ENCODE assay signal across 10 cellular contexts in the genomic region with DNA sequence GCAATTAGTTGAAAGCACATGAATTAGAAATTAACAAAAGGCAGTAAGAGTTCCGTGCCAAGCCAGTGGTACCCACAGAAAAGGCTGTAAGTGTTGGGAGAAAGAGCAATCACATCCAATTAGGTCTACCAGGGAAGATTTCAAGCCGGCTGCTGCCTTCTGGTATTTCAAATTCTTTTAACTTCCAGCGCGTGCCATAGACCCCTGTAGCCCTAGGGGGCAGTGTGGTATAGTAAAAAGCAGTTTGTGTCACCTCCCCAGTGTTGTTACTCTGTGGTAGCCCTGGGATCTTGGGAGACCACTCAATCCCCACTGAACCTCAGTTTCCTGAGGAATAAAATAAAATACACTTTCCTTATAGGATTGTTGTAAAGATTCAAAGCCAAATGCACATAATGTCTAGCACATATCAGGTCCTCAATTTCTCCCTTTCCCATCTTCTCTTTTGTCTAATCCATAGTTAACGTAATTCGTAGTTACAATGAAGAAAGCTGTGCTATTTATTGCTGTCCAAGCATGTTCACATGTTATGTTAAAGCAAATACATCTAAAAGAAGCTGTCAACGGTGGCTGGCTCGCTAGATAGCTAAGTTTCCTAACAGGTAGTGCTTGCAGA.
DNase-seq lines count a peak whose midpoint lies in the region; ATAC-seq and TF ChIP-seq lines count a peak whose summit lies in the region.
"Had no signal": no experiment of that assay in that cellular context is flagged by ENCODE, and none has a peak within 500 bp of the region (broad histone marks: within the 10 kb centered on the region; RNA-seq: fewer than 3 reads in every experiment).

No MANE protein-coding gene starts in this region.

- H2BK5ac ChIP-seq in IMR-90 (ENCODE audit: low read depth, low read length, poor library complexity, severe bottlenecking) = no peak overlapping the region

- no peaks in the 10 kb centered on the region for H3K27me3 Mint-ChIP-seq in glutamatergic neuron (ENCODE audit: unreplicated experiment)

- H3K9ac ChIP-seq in IMR-90 (ENCODE audit: low read depth, low read length) = no peak overlapping the region

- no peak overlapping the region for H4K8ac ChIP-seq in IMR-90 (ENCODE audit: low read depth in 2 of 2, low read length in 2 of 2)

- no peak overlapping the region for H4K91ac ChIP-seq in IMR-90 (ENCODE audit: insufficient read depth, low read depth, low read length)

- no peaks in the 10 kb centered on the region for H3K36me3 Mint-ChIP-seq in glutamatergic neuron (ENCODE audit: unreplicated experiment)
- H3K36me3 Mint-ChIP-seq: activated naive CD8-positive, alpha-beta T cell treated with anti-CD3 and anti-CD28 coated beads, Interleukin-2, amount 10 ng/mL, durations not matched to agents 7 days and 5 days; CD4-positive, CD25-positive, alpha-beta regulatory T cell had no signal

- H3K4me1 ChIP-seq in IMR-90 (ENCODE audit: control insufficient read depth, insufficient read depth, low read length) (no peaks in the 10 kb centered on the region), tibial artery (no peaks in the 10 kb centered on the region)

- TF ChIP-seq POLR2A in IMR-90 (IDR thresholded peaks at IDR 0.05; ENCODE audit: low read depth, low read length) = no peak

- POLR2A ChIA-PET in IMR-90 (lab: Charles Lee; ENCODE audit: unreplicated experiment) = no interaction called here

- CTCF ChIA-PET in IMR-90 (lab: Yijun Ruan, JAX) = interaction anchor here (1.0 kb wide), 1 partner anchor 40 kb away, joined by 3 read pairs; no protein-coding TSS in a partner anchor

- H3K27me3 ChIP-seq in IMR-90 (ENCODE audit: control insufficient read depth, insufficient read depth, low read length) (no peaks in the 10 kb centered on the region), tibial artery (no peaks in the 10 kb centered on the region)

- H3K4me3 Mint-ChIP-seq in glutamatergic neuron (ENCODE audit: unreplicated experiment) = no peak overlapping the region
- H3K4me3 Mint-ChIP-seq: activated naive CD8-positive, alpha-beta T cell treated with anti-CD3 and anti-CD28 coated beads, Interleukin-2, amount 10 ng/mL, durations not matched to agents 7 days and 5 days; CD4-positive, CD25-positive, alpha-beta regulatory T cell had no signal

- no peak overlapping the region for H3K4me3 ChIP-seq in IMR-90 (ENCODE audit: insufficient read depth, low read depth, low read length)
- no peak overlapping the region for H3K4me3 ChIP-seq in tibial artery

- TF ChIP-seq RAD21 in IMR-90 (IDR thresholded peaks at IDR 0.05; ENCODE audit: low read length) = peak; percentile 61

- no CpG with 5 or more reads among the region's 8 CpGs for WGBS in IMR-90 (ENCODE audit: extremely low coverage in 2 of 2, insufficient read length in 1 of 2), 2 experiments

- no peak overlapping the region for H3K14ac ChIP-seq in IMR-90 (replicated peaks; ENCODE audit: low read depth, low read length)

- no peaks in the 10 kb centered on the region for H4K20me1 ChIP-seq in IMR-90 (ENCODE audit: insufficient read depth, low read length)

- H3K27ac ChIP-seq in IMR-90 (ENCODE audit: insufficient read depth, low read length) = no peak overlapping the region
- H3K27ac ChIP-seq in tibial artery = no peak overlapping the region

- no peak overlapping the region for H2BK120ac ChIP-seq in IMR-90 (ENCODE audit: low read depth, low read length)

- H3K18ac ChIP-seq in IMR-90 (ENCODE audit: low read depth, low read length) = no peak overlapping the region

- BruUV-seq in IMR-90 (replicated peaks; lab: Mats Ljungman, UMichigan) = no TSS peak

- no peak overlapping the region for H4K5ac ChIP-seq in IMR-90 (ENCODE audit: low read depth, low read length)

- H3K56ac ChIP-seq in IMR-90 (ENCODE audit: extremely low read depth, insufficient read depth, low read length) = no peak overlapping the region

- no peaks in the 10 kb centered on the region for H3K9me3 Mint-ChIP-seq in glutamatergic neuron (ENCODE audit: unreplicated experiment)
- H3K9me3 Mint-ChIP-seq: activated naive CD8-positive, alpha-beta T cell treated with anti-CD3 and anti-CD28 coated beads, Interleukin-2, amount 10 ng/mL, durations not matched to agents 7 days and 5 days had no signal

- no peak overlapping the region for H2AK9ac ChIP-seq in IMR-90 (replicated peaks; ENCODE audit: low read depth, low read length, poor library complexity)

- TF ChIP-seq CTCF in IMR-90 (conservative IDR thresholded peaks at IDR 0.05; ENCODE audit: low read depth, low read length) (peak; percentile 50), glutamatergic neuron (IDR thresholded peaks at IDR 0.05; ENCODE audit: partially characterized antibody, unreplicated experiment) (peak; percentile 82), tibial artery (IDR thresholded peaks at IDR 0.05) (peak; percentile 49 to 57)

- H3K9me1 ChIP-seq in IMR-90 (ENCODE audit: insufficient read depth, low read length) = no peaks in the 10 kb centered on the region

- H2BK20ac ChIP-seq in IMR-90 (ENCODE audit: low read depth, low read length) = no peak overlapping the region

- no peaks in the 10 kb centered on the region for H3K36me3 ChIP-seq in IMR-90 (ENCODE audit: control insufficient read depth, insufficient read depth, low read length)
- no peaks in the 10 kb centered on the region for H3K36me3 ChIP-seq in tibial artery

- in situ Hi-C loops in IMR-90 (cut with MboI; ENCODE audit: low sequenced_read_pairs) = loop anchor here (10.0 kb wide), 1 partner anchor 788 kb away; a partner anchor contains a TSS

- DNase-seq in NCI-H2171 treated with DMSO at 0.1 percent for 48 hours (lab: John Stamatoyannopoulos, UW) (peak; percentile 30), NCI-H2171 (lab: John Stamatoyannopoulos, UW) (no peak), IMR-90 (peak; percentile 3), SK-N-DZ (ENCODE audit: low spot score) (peak; percentile 53), glutamatergic neuron (peak; percentile 73), tibial artery (no peak), DMS79 treated with DMSO at 0.1 percent for 48 hours (lab: John Stamatoyannopoulos, UW) (no peak)
- DNase-seq: activated naive CD8-positive, alpha-beta T cell treated with anti-CD3 and anti-CD28 coated beads, Interleukin-2, amount 10 ng/mL, durations not matched to agents 7 days and 5 days had no signal

- no peaks in the 10 kb centered on the region for H3K79me1 ChIP-seq in IMR-90 (ENCODE audit: low read depth in 1 of 2, low read length in 2 of 2)

- intact Hi-C loops in IMR-90 (cut with micrococcal nuclease) = loop anchor here (2.0 to 5.0 kb wide), 2 partner anchors 784 to 1730 kb away; no protein-coding TSS in a partner anchor
- intact Hi-C loops in tibial artery (cut with DNase I; ENCODE audit: low total_unique reads) = no loop called here

- no peaks in the 10 kb centered on the region for H3K9me3 ChIP-seq in IMR-90 (ENCODE audit: control insufficient read depth, insufficient read depth, low read length)
- no peaks in the 10 kb centered on the region for H3K9me3 ChIP-seq in tibial artery

- no peak overlapping the region for H3K4ac ChIP-seq in IMR-90 (ENCODE audit: low read depth, low read length)

- ATAC-seq in GM21381 (IDR thresholded peaks at IDR 0.05; ENCODE audit: unreplicated experiment) (peak; percentile 88), IMR-90 (ENCODE audit: low read depth) (no peak; the same call in 1 of the 2 replicates)

- no peaks in the 10 kb centered on the region for H3K4me1 Mint-ChIP-seq in glutamatergic neuron (ENCODE audit: low read depth, unreplicated experiment)
- H3K4me1 Mint-ChIP-seq: activated naive CD8-positive, alpha-beta T cell treated with anti-CD3 and anti-CD28 coated beads, Interleukin-2, amount 10 ng/mL, durations not matched to agents 7 days and 5 days; CD4-positive, CD25-positive, alpha-beta regulatory T cell had no signal

- H2AK5ac ChIP-seq in IMR-90 (ENCODE audit: low read depth, low read length) = no peak overlapping the region

- no peak overlapping the region for H2BK15ac ChIP-seq in IMR-90 (ENCODE audit: low read depth, low read length)

- H3K23ac ChIP-seq in IMR-90 (ENCODE audit: low read depth, low read length) = no peak overlapping the region

- H2AFZ ChIP-seq in IMR-90 (replicated peaks; ENCODE audit: low read length, poor library complexity) = no peak overlapping the region

- no peak overlapping the region for H3K4me2 ChIP-seq in IMR-90 (ENCODE audit: low read depth, low read length)

- dilution Hi-C loops in IMR-90 (cut with HindIII; ENCODE audit: low sequenced_read_pairs, unreplicated experiment) = no loop called here

- H3K27ac Mint-ChIP-seq in glutamatergic neuron (ENCODE audit: unreplicated experiment) = no peak overlapping the region
- H3K27ac Mint-ChIP-seq: activated naive CD8-positive, alpha-beta T cell treated with anti-CD3 and anti-CD28 coated beads, Interleukin-2, amount 10 ng/mL, durations not matched to agents 7 days and 5 days; CD4-positive, CD25-positive, alpha-beta regulatory T cell had no signal

TF ChIP-seq in IMR-90, 13 proteins besides CTCF, POLR2A, EP300 and RAD21 (continues in another document):
- TF ChIP-seq MAFK (IDR thresholded peaks at IDR 0.05; ENCODE audit: low read depth, low read length) (no peak), FOS (IDR thresholded peaks at IDR 0.05; ENCODE audit: low read depth, low read length) (no peak), CEBPB (IDR thresholded peaks at IDR 0.05; ENCODE audit: low read depth, low read length) (no peak), MXI1 (IDR thresholded peaks at IDR 0.05; ENCODE audit: borderline replicate concordance, low read depth, low read length) (no peak), RFX5 (IDR thresholded peaks at IDR 0.05; ENCODE audit: low read depth, low read length) (no peak), CHD1 (IDR thresholded peaks at IDR 0.05; ENCODE audit: low read depth, low read length) (no peak), NFE2L2 (IDR thresholded peaks at IDR 0.05; ENCODE audit: low read depth, low read length) (no peak), SMC3 (IDR thresholded peaks at IDR 0.05; ENCODE audit: low read depth, low read length) (no peak)
- TF ChIP-seq, protein P1, sequence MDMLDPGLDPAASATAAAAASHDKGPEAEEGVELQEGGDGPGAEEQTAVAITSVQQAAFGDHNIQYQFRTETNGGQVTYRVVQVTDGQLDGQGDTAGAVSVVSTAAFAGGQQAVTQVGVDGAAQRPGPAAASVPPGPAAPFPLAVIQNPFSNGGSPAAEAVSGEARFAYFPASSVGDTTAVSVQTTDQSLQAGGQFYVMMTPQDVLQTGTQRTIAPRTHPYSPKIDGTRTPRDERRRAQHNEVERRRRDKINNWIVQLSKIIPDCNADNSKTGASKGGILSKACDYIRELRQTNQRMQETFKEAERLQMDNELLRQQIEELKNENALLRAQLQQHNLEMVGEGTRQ (IDR thresholded peaks at IDR 0.05; ENCODE audit: low read depth, low read length) = no peak
- TF ChIP-seq, protein P2, sequence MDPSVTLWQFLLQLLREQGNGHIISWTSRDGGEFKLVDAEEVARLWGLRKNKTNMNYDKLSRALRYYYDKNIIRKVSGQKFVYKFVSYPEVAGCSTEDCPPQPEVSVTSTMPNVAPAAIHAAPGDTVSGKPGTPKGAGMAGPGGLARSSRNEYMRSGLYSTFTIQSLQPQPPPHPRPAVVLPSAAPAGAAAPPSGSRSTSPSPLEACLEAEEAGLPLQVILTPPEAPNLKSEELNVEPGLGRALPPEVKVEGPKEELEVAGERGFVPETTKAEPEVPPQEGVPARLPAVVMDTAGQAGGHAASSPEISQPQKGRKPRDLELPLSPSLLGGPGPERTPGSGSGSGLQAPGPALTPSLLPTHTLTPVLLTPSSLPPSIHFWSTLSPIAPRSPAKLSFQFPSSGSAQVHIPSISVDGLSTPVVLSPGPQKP (IDR thresholded peaks at IDR 0.05; ENCODE audit: borderline replicate concordance, low read depth, low read length) = no peak

Comparison
In these comparisons a context has a peak if more than half of its experiments do, and no peak if none do; other contexts are left out.
1. DNase-seq: peak in NCI-H2171 treated with DMSO at 0.1 percent for 48 hours (single experiment), IMR-90 (single experiment), SK-N-DZ (single experiment) and glutamatergic neuron (single experiment); none in NCI-H2171 (single experiment), tibial artery (0 of 2) and DMS79 treated with DMSO at 0.1 percent for 48 hours (single experiment).
2. Peak in every context shown above with its lines, with median percentiles within 50 percentile points of each other: CTCF ChIP-seq.